Comparison of ENCODE assay signal across 16 cellular contexts in genomic region chr4:23234716-23235115, GRCh38.
DNase-seq lines count a peak whose midpoint lies in the region; ATAC-seq, FAIRE-seq and TF ChIP-seq lines count a peak whose summit lies in the region.
"Had no signal": no experiment of that assay in that cellular context is flagged by ENCODE, and none has a peak within 500 bp of the region (broad histone marks: within the 10 kb centered on the region; RNA-seq: fewer than 3 reads in every experiment).

No MANE protein-coding gene starts in this region.

- H3K9ac ChIP-seq in HUES64 (ENCODE audit: low read depth, low read length) (no peak overlapping the region), astrocyte (ENCODE audit: low read length) (no peak overlapping the region), GM23248 (no peak overlapping the region)

- WGBS in HUES64 = 89% methylated on average over 4 of the region's 4 CpGs
- 63 to 70% methylated on average over 4 of the region's 4 CpGs for WGBS in GM23248 (ENCODE audit: low coverage in 1 of 2, low lambda C conversion rate in 2 of 2, missing lambda C conversion rate in 2 of 2), 2 experiments

- H3K36me3 ChIP-seq in HUES64 (ENCODE audit: insufficient read depth, low read length) (no peaks in the 10 kb centered on the region), astrocyte (ENCODE audit: insufficient read depth, low read length) (no peaks in the 10 kb centered on the region), GM23248 (ENCODE audit: low read depth) (no peaks in the 10 kb centered on the region)

- no peak for FAIRE-seq in astrocyte (lab: Jason Lieb, UNC)
- FAIRE-seq in GM12891 (lab: Jason Lieb, UNC) = no peak

- H3K9me3 ChIP-seq in HUES64 (ENCODE audit: insufficient read depth, low read depth, low read length) = no peaks in the 10 kb centered on the region
- no peaks in the 10 kb centered on the region for H3K9me3 ChIP-seq in astrocyte (ENCODE audit: insufficient read depth, low read depth, low read length)
- H3K9me3 ChIP-seq in GM23248 (ENCODE audit: low read depth) = no peaks in the 10 kb centered on the region

- no peak for TF ChIP-seq CTCF in astrocyte (IDR thresholded peaks at IDR 0.05; ENCODE audit: insufficient read depth, low read depth, low read length)

- H3K27me3 ChIP-seq in HUES64 (ENCODE audit: insufficient read depth, low read length) = no peaks in the 10 kb centered on the region
- H3K27me3 ChIP-seq in astrocyte (ENCODE audit: insufficient read depth, low read length) = no peaks in the 10 kb centered on the region
- no peaks in the 10 kb centered on the region for H3K27me3 ChIP-seq in GM23248 (replicated peaks; ENCODE audit: insufficient read depth)

- H3K79me2 ChIP-seq in astrocyte (ENCODE audit: insufficient read depth, low read length) (no peaks in the 10 kb centered on the region), GM23248 (ENCODE audit: insufficient read depth) (no peaks in the 10 kb centered on the region)

- no peak overlapping the region for H3K4me3 ChIP-seq in HUES64 (ENCODE audit: low read length)
- H3K4me3 ChIP-seq in astrocyte (ENCODE audit: insufficient read depth, low read depth, low read length) = no peak overlapping the region
- H3K4me3 ChIP-seq in GM23248 = no peak overlapping the region
- H3K4me3 ChIP-seq: PC-9 had no signal

- H3K27ac ChIP-seq in HUES64 (ENCODE audit: low read depth, low read length) = 0 out of 2 replicates have a peak overlapping the region, but pooled peaks have one; percentile 11
- no peak overlapping the region for H3K27ac ChIP-seq in astrocyte (ENCODE audit: low read depth, low read length)
- no peak overlapping the region for H3K27ac ChIP-seq in GM23248
- H3K27ac ChIP-seq: C4-2B, PC-9 had no signal

- H3K4me2 ChIP-seq in astrocyte (ENCODE audit: low read length) (no peak overlapping the region), GM23248 (ENCODE audit: unreplicated experiment) (no peak overlapping the region)
- H3K4me2 ChIP-seq: PC-9 had no signal

- H2AFZ ChIP-seq in astrocyte (ENCODE audit: low read depth, low read length) (no peak overlapping the region), GM23248 (no peak overlapping the region)
- H2AFZ ChIP-seq: PC-9 had no signal

- H3K4me1 ChIP-seq in HUES64 (ENCODE audit: insufficient read depth, low read length) (peaks cover 34% of the 10 kb centered on the region), astrocyte (ENCODE audit: insufficient read depth, low read length) (no peaks in the 10 kb centered on the region), GM23248 (ENCODE audit: insufficient read depth) (no peaks in the 10 kb centered on the region)

- H3K36me3 Mint-ChIP-seq in astrocyte (ENCODE audit: low read depth, unreplicated experiment) = no peaks in the 10 kb centered on the region
- H3K36me3 Mint-ChIP-seq: IgD-negative memory B cell had no signal

- no peak overlapping the region for H3K27ac Mint-ChIP-seq in astrocyte (ENCODE audit: unreplicated experiment)
- H3K27ac Mint-ChIP-seq: IgD-negative memory B cell had no signal

- H3K9me3 Mint-ChIP-seq in astrocyte (ENCODE audit: unreplicated experiment) = no peaks in the 10 kb centered on the region

- TF ChIP-seq POLR2A in GM12891 (IDR thresholded peaks at IDR 0.05; ENCODE audit: low read depth, low read length) = no peak

- H3F3A ChIP-seq in GM23248 (ENCODE audit: insufficient read depth) = no peaks in the 10 kb centered on the region

- no peaks in the 10 kb centered on the region for H3K27me3 Mint-ChIP-seq in astrocyte (ENCODE audit: low read depth, unreplicated experiment)
- H3K27me3 Mint-ChIP-seq: IgD-negative memory B cell had no signal

- H3K9me2 ChIP-seq in GM23248 (ENCODE audit: insufficient read depth) = no peaks in the 10 kb centered on the region

- H4K20me1 ChIP-seq in astrocyte (ENCODE audit: insufficient read depth, low read length) (no peaks in the 10 kb centered on the region), GM23248 (ENCODE audit: insufficient read depth) (no peaks in the 10 kb centered on the region)

- no peak overlapping the region for H3K4me3 Mint-ChIP-seq in astrocyte (ENCODE audit: unreplicated experiment)
- H3K4me3 Mint-ChIP-seq: IgD-negative memory B cell had no signal

- ATAC-seq in HG02588 (IDR thresholded peaks at IDR 0.05; ENCODE audit: unreplicated experiment) = no peak
- ATAC-seq: Right ventricle myocardium inferior had no signal

- in situ Hi-C loops in GM23248 (cut with MboI) = no loop called here

- DNase-seq in astrocyte (ENCODE audit: low read depth) (peak; percentile 60), foreskin melanocyte (peak; percentile 16), non-pigmented ciliary epithelial cell (ENCODE audit: low read depth) (peak; percentile 9), GM12891 (ENCODE audit: insufficient read length, low spot score) (no peak), GM23248 (no peak), NCI-H510A (lab: John Stamatoyannopoulos, UW) (no peak)
- DNase-seq: NCI-H1105 treated with DMSO at 0.1 percent for 48 hours, NCI-H187 treated with DMSO at 0.1 percent for 48 hours, NCI-H446, NCI-H748 treated with DMSO at 0.1 percent for 48 hours, PC-9 had no signal

- H3K4me1 Mint-ChIP-seq in astrocyte (ENCODE audit: low read depth, unreplicated experiment) = peaks cover 22% of the 10 kb centered on the region
- H3K4me1 Mint-ChIP-seq: IgD-negative memory B cell had no signal

TF ChIP-seq in GM12891, 5 proteins besides CTCF, POLR2A, EP300 and RAD21:
- TF ChIP-seq POU2F2 (IDR thresholded peaks at IDR 0.05; ENCODE audit: low read depth, low read length) (no peak), POLR2AphosphoS5 (IDR thresholded peaks at IDR 0.05; ENCODE audit: low read depth, low read length) (no peak), PAX5 (IDR thresholded peaks at IDR 0.05; ENCODE audit: insufficient read depth, low read length, severe bottlenecking) (no peak), SPI1 (IDR thresholded peaks at IDR 0.05; ENCODE audit: low read depth, low read length) (no peak), TAF1 (IDR thresholded peaks at IDR 0.05; ENCODE audit: low read depth, low read length) (no peak)

Comparison
In these comparisons a context has a peak if more than half of its experiments do, and no peak if none do; other contexts are left out.
1. DNase-seq: peak in astrocyte (single experiment), foreskin melanocyte (single experiment) and non-pigmented ciliary epithelial cell (single experiment); none in GM12891 (single experiment), GM23248 (single experiment) and NCI-H510A (single experiment).